Comparison of ENCODE assay signal across 9 cellular contexts in genomic region chr10:84204122-84204521, GRCh38. TPM values are rescaled to one million over a fixed set of nuclear protein-coding genes. Genes with fewer than 3 reads are reported as not detected.
DNase-seq lines count a peak whose midpoint lies in the region; ATAC-seq and TF ChIP-seq lines count a peak whose summit lies in the region.
"Had no signal": no experiment of that assay in that cellular context is flagged by ENCODE, and none has a peak within 500 bp of the region (broad histone marks: within the 10 kb centered on the region; RNA-seq: fewer than 3 reads in every experiment).

No MANE protein-coding gene starts in this region.

- peaks cover 39% of the 10 kb centered on the region for H3K27me3 Mint-ChIP-seq in T-helper 17 cell

- H3K9me3 ChIP-seq in spleen (no peaks in the 10 kb centered on the region), T-helper 17 cell (ENCODE audit: control insufficient read depth, low read length, poor library complexity, severe bottlenecking) (no peaks in the 10 kb centered on the region)
- H3K9me3 ChIP-seq: BLaER1 treated with 17β-estradiol and CSF1 and Interleukin-3, amounts not matched to agents 10 nM and 100 nM had no signal

- peaks cover 6% of the 10 kb centered on the region for H3K36me3 Mint-ChIP-seq in T-helper 17 cell (ENCODE audit: low read depth)

- TF ChIP-seq CTCF in astrocyte of the cerebellum (IDR thresholded peaks at IDR 0.05; ENCODE audit: low read depth, low read length, missing control alignments) = peak; percentile 30
- peak in 6 of 11 experiments; percentile 8 to 37 (median 22) for TF ChIP-seq CTCF in spleen (IDR thresholded peaks at IDR 0.05 in 8 of 11, conservative IDR thresholded peaks at IDR 0.05 in 3 of 11)

- no peak overlapping the region for H3K27ac ChIP-seq in spleen
- H3K27ac ChIP-seq: BLaER1 treated with 17β-estradiol and CSF1 and Interleukin-3, amounts not matched to agents 10 nM and 100 nM had no signal

- peak; percentile 49 for ATAC-seq in HG03135 (IDR thresholded peaks at IDR 0.05; ENCODE audit: unreplicated experiment)
- no peak for ATAC-seq in GM18873 (IDR thresholded peaks at IDR 0.05; ENCODE audit: low FRiP score, unreplicated experiment)
- no peak for ATAC-seq in T-helper 17 cell

- no peak for TF ChIP-seq POLR2A in spleen (IDR thresholded peaks at IDR 0.05)

- peaks cover 0 to 7% (median 0%) of the 10 kb centered on the region in 6 donors for H3K4me1 ChIP-seq in spleen

- in situ Hi-C loops in astrocyte of the cerebellum (cut with HindIII; ENCODE audit: low sequenced_read_pairs) = no loop called here

- no peak overlapping the region for H3K4me3 Mint-ChIP-seq in T-helper 17 cell

- H3K4me3 ChIP-seq in astrocyte of the cerebellum (ENCODE audit: low read depth, low read length) (no peak overlapping the region), spleen (no peak overlapping the region)
- H3K4me3 ChIP-seq: BLaER1 treated with 17β-estradiol and CSF1 and Interleukin-3, amounts not matched to agents 10 nM and 100 nM had no signal

- no peak overlapping the region for H3K27ac Mint-ChIP-seq in T-helper 17 cell

- intact Hi-C loops in spleen (cut with DNase I; ENCODE audit: low total_unique reads) = no loop called here

- peaks cover 3% of the 10 kb centered on the region for H3K4me1 Mint-ChIP-seq in T-helper 17 cell

- 76 to 94% (median 83%) methylated on average over 1 to 4 of the region's 4 CpGs for WGBS in spleen, 5 donors

- DNase-seq in NOMO-1 (lab: John Stamatoyannopoulos, UW; ENCODE audit: unreplicated experiment in 2 of 2) (peak; percentile 11 to 26), NOMO-1 treated with dmso at 0.1 percent for 144 hours (lab: John Stamatoyannopoulos, UW; ENCODE audit: unreplicated experiment) (no peak), astrocyte of the cerebellum (ENCODE audit: low read depth) (no peak), spleen (peak; percentile 61), T-helper 17 cell (no peak)
- DNase-seq in effector CD4-positive, alpha-beta T cell = no peak

- no peaks in the 10 kb centered on the region for H3K36me3 ChIP-seq in spleen
- H3K36me3 ChIP-seq: BLaER1 treated with 17β-estradiol and CSF1 and Interleukin-3, amounts not matched to agents 10 nM and 100 nM had no signal

- H3K27me3 ChIP-seq in spleen (replicated peaks in 1 of 7) = peaks cover 0 to 5% (median 0%) of the 10 kb centered on the region in 7 donors
- H3K27me3 ChIP-seq: BLaER1 treated with 17β-estradiol and CSF1 and Interleukin-3, amounts not matched to agents 10 nM and 100 nM had no signal

RNA-seq across cellular contexts. Expression of gene CDHR1, which starts 9.8 kb away (rescaled TPM):
- 10 to 100 TPM in 1 of 7 donors, 1 to 10 TPM in 6; 2.5 to 10.6 (median 7.3) TPM for total RNA-seq in spleen
- polyA plus RNA-seq in spleen = 1 to 10 TPM in 2 of 3 donors, under 1 TPM in 1; 0.53 to 2.2 (median 2.1) TPM
- under 1 TPM; 0.12 to 0.73 TPM for total RNA-seq in T-helper 17 cell

RNA-seq across cellular contexts. Expression of gene LRIT2, which starts 21.2 kb away (rescaled TPM):
- total RNA-seq in spleen (not detected), T-helper 17 cell (not detected)
- polyA plus RNA-seq in spleen = not detected

RNA-seq across cellular contexts. Expression of gene GPR15LG, which starts 30.5 kb away (rescaled TPM):
- total RNA-seq in spleen (not detected), T-helper 17 cell (not detected)
- polyA plus RNA-seq in spleen = under 1 TPM in 1 of 3 donors, not detected in 2; 0.16 TPM

RNA-seq across cellular contexts. Expression of gene LRIT1, which starts 37.2 kb away (rescaled TPM):
- total RNA-seq in spleen = not detected
- not detected for polyA plus RNA-seq in spleen
- not detected for total RNA-seq in T-helper 17 cell

RNA-seq across cellular contexts. Expression of gene RGR, which starts 40.7 kb away (rescaled TPM):
- total RNA-seq in spleen (not detected), T-helper 17 cell (not detected)
- polyA plus RNA-seq in spleen = not detected

Comparison
In these comparisons a context has a peak if more than half of its experiments do, and no peak if none do; other contexts are left out.
1. DNase-seq: peak in NOMO-1 (2 of 2) and spleen (single experiment); none in NOMO-1 treated with dmso at 0.1 percent for 144 hours (single experiment), astrocyte of the cerebellum (single experiment), effector CD4-positive, alpha-beta T cell (single experiment) and T-helper 17 cell (0 of 3).